14 cellular contexts compared by ENCODE assay signal in the genomic region with DNA sequence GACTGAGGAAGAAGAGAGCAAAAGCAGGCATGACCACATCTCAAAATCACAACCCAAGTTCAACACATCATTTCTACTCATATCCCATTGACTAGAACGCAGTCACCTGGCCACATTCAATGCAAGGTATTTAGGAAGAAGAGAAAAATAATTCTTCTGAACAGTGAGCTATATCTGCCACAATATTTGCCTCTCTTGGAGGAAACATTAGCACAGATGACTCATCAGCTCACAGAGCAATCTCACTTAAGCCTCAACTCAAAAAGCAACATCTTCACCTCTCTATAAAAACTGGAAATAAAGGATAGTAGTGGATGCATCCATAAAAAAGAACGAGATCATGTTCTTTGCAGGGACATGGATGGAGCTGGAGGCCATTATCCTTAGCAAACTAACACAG.
"Had no signal": no experiment of that assay in that cellular context is flagged by ENCODE, and none has a peak within 500 bp of the region (broad histone marks: within the 10 kb centered on the region; RNA-seq: fewer than 3 reads in every experiment).

No MANE protein-coding gene starts in this region.

- H3K27ac ChIP-seq: colonic mucosa, esophagus muscularis mucosa, parathyroid adenoma had no signal

- H3K36me3 ChIP-seq: colonic mucosa, esophagus muscularis mucosa had no signal

- H3K4me3 ChIP-seq: colonic mucosa, esophagus muscularis mucosa had no signal

- H3K27me3 ChIP-seq: colonic mucosa, esophagus muscularis mucosa had no signal

- H3K9me3 ChIP-seq: colonic mucosa, esophagus muscularis mucosa had no signal

- H3K4me1 ChIP-seq: colonic mucosa, esophagus muscularis mucosa, parathyroid adenoma had no signal

- DNase-seq: activated naive CD4-positive, alpha-beta T cell treated with Interleukin-2 at 50 U/mL for 16 hours; colonic mucosa; kidney glomerular epithelial cell; left ventricle myocardium superior; mesenchymal stem cell; naive thymus-derived CD8-positive, alpha-beta T cell; retina; stimulated activated CD4-positive, alpha-beta T cell treated with anti-CD3 and anti-CD28 coated beads, Interleukin-15, amount 100 ng/mL, for 24 hours; stimulated activated CD4-positive, alpha-beta T cell treated with anti-CD3 and anti-CD28 coated beads, Interleukin-4, amount 100 ng/mL, for 1 hour; stimulated activated naive B cell treated with anti-CD40 and anti-IgM and Interleukin-4, amounts not matched to agents 10 μg/mL and 1 μg/mL and 100 μg/mL, for 72 hours; SW 1271; trophoblast cell had no signal
